Comparison of ENCODE assay signal across 8 cellular contexts in genomic region chrX:84501798-84502628, GRCh38. TPM values are rescaled to one million over a fixed set of nuclear protein-coding genes. Genes with fewer than 3 reads are reported as not detected.
A peak's percentile ranks its signal among the peaks of the same experiment; 100 is the strongest.
DNase-seq lines count a peak whose midpoint lies in the region; ATAC-seq and TF ChIP-seq lines count a peak whose summit lies in the region.

HDX (minus strand) TSS chrX:84502453; CDS start chrX:84475397, 27,056 bp downstream.

- H3K9me3 ChIP-seq in BE2C, result no peaks in the 10 kb centered on the region
- no peaks in the 10 kb centered on the region for H3K9me3 ChIP-seq in PC-9 (ENCODE audit: insufficient read depth, low read depth)

- peaks cover 0 to 8% (median 0%) of the 10 kb centered on the region in 5 donors for H3K27me3 Mint-ChIP-seq in naive thymus-derived CD8-positive, alpha-beta T cell

- H2AFZ ChIP-seq in PC-9, result peak within 1 kb of the TSS; percentile 84

- H3K9me2 ChIP-seq in PC-9 (ENCODE audit: insufficient read depth), result no peaks in the 10 kb centered on the region

- H3K27ac Mint-ChIP-seq in naive thymus-derived CD8-positive, alpha-beta T cell, result peak within 1 kb of the TSS in 9 of 10 donors; percentile 74 to 91 (median 85)

- peaks cover 0 to 8% (median 2%) of the 10 kb centered on the region in 4 donors for H3K4me1 Mint-ChIP-seq in naive thymus-derived CD8-positive, alpha-beta T cell

- H3K4me3 Mint-ChIP-seq in naive thymus-derived CD8-positive, alpha-beta T cell, result peak within 1 kb of the TSS; percentile 66 to 94 (median 86)

- H3K4me1 ChIP-seq in BE2C, result peaks cover 2% of the 10 kb centered on the region; the same call in 1 of the 2 replicates
- H3K4me1 ChIP-seq in PC-9 (replicated peaks; ENCODE audit: insufficient read depth), result no peaks in the 10 kb centered on the region

- H3K36me3 ChIP-seq in BE2C (no peaks in the 10 kb centered on the region), PC-9 (ENCODE audit: low read depth) (no peaks in the 10 kb centered on the region)

- H3K27ac ChIP-seq in PC-9, result no peak within 1 kb of the TSS

- intact Hi-C loops in PC-9 (cut with micrococcal nuclease; ENCODE audit: unreplicated experiment), result no loop called here

- H3K27me3 ChIP-seq in BE2C (no peaks in the 10 kb centered on the region), PC-9 (ENCODE audit: insufficient read depth, low read depth) (no peaks in the 10 kb centered on the region)

- no peaks in the 10 kb centered on the region for H4K20me1 ChIP-seq in PC-9 (ENCODE audit: insufficient read depth)

- ATAC-seq in GM19397 (IDR thresholded peaks at IDR 0.05; ENCODE audit: unreplicated experiment) (peak; percentile 96), HG03571 (IDR thresholded peaks at IDR 0.05; ENCODE audit: unreplicated experiment) (peak; percentile 90)
- ATAC-seq in naive thymus-derived CD8-positive, alpha-beta T cell, result peak; percentile 62 to 91

- no peaks in the 10 kb centered on the region for H3K79me2 ChIP-seq in PC-9 (ENCODE audit: low read depth)

- H3K4me3 ChIP-seq in BE2C (ENCODE audit: low read depth, low read length) (peak within 1 kb of the TSS; percentile 81), PC-9 (peak within 1 kb of the TSS; percentile 52)

- POLR2A ChIA-PET in PC-9 (lab: Charles Lee; ENCODE audit: unreplicated experiment), result no interaction called here
- POLR2A ChIA-PET in naive thymus-derived CD8-positive, alpha-beta T cell (lab: Charles Lee), result no interaction called here

- H3K4me2 ChIP-seq in PC-9, result peak within 1 kb of the TSS; percentile 75

- no peak for TF ChIP-seq CTCF in BE2C (IDR thresholded peaks at IDR 0.05; ENCODE audit: low read depth, low read length)
- no peak for TF ChIP-seq CTCF in PC-9 (conservative IDR thresholded peaks at IDR 0.05)

- no peaks in the 10 kb centered on the region for H3K36me3 Mint-ChIP-seq in naive thymus-derived CD8-positive, alpha-beta T cell

- CTCF ChIA-PET in PC-9 (lab: Charles Lee), result no interaction called here

- BruUV-seq in PC-9 (replicated peaks; lab: Mats Ljungman, UMichigan), result TSS peak; percentile 64

- H3K9me3 Mint-ChIP-seq in naive thymus-derived CD8-positive, alpha-beta T cell, result peaks cover 0 to 3% (median 0%) of the 10 kb centered on the region in 9 donors

- H3F3A ChIP-seq in PC-9 (ENCODE audit: insufficient read depth, low read depth), result no peaks in the 10 kb centered on the region

- DNase-seq in BE2C (peak; percentile 87), PC-9 (peak; percentile 35 to 65), fibroblast of the conjunctiva (ENCODE audit: low read depth) (peak; percentile 83)
- DNase-seq in activated effector memory CD4-positive, alpha-beta T cell treated with Interleukin-2 at 50 U/mL for 16 hours, result peak; percentile 49
- peak in 8 of 10 donors; percentile 10 to 75 (median 36) for DNase-seq in naive thymus-derived CD8-positive, alpha-beta T cell
- peak; percentile 7 to 41 (median 19) for DNase-seq in stimulated activated naive CD4-positive, alpha-beta T cell (lab: John Stamatoyannopoulos, UW)

RNA-seq across cellular contexts. Expression of gene HDX, which starts in this region (rescaled TPM):
- polyA plus RNA-seq in BE2C (2012; ENCODE audit: insufficient read depth, insufficient read length, low read depth), result 9.8 TPM
- total RNA-seq in PC-9 (2021), result 1.1 and 1.2 TPM in 2 replicates
- total RNA-seq in naive thymus-derived CD8-positive, alpha-beta T cell, result under 1 TPM; 0.42 to 0.47 TPM
- under 1 TPM; 0.10 to 0.94 (median 0.30) TPM for polyA plus RNA-seq in naive thymus-derived CD8-positive, alpha-beta T cell

Comparison
In these comparisons a context has a peak if more than half of its experiments do, and no peak if none do; other contexts are left out.
1. Peak in DNase-seq and ATAC-seq in naive thymus-derived CD8-positive, alpha-beta T cell; RNA of the gene not detected or under 1 TPM.
2. DNase-seq: peak in every context shown above with its lines; median percentile 87 in BE2C; 83 in fibroblast of the conjunctiva; 50 in PC-9; 49 in activated effector memory CD4-positive, alpha-beta T cell treated with Interleukin-2 at 50 U/mL for 16 hours; 36 in naive thymus-derived CD8-positive, alpha-beta T cell; 19 in stimulated activated naive CD4-positive, alpha-beta T cell.